In genomic region chr21:37563641-37564340, GRCh38 we compare ENCODE assay signal across 1 cellular context.
TF ChIP-seq lines count a peak whose summit lies in the region.

No MANE protein-coding gene starts in this region.

TF ChIP-seq in K562, 482 proteins besides CTCF, POLR2A, EP300 and RAD21 (continued from another document and continues in another):
- TF ChIP-seq, protein P1, sequence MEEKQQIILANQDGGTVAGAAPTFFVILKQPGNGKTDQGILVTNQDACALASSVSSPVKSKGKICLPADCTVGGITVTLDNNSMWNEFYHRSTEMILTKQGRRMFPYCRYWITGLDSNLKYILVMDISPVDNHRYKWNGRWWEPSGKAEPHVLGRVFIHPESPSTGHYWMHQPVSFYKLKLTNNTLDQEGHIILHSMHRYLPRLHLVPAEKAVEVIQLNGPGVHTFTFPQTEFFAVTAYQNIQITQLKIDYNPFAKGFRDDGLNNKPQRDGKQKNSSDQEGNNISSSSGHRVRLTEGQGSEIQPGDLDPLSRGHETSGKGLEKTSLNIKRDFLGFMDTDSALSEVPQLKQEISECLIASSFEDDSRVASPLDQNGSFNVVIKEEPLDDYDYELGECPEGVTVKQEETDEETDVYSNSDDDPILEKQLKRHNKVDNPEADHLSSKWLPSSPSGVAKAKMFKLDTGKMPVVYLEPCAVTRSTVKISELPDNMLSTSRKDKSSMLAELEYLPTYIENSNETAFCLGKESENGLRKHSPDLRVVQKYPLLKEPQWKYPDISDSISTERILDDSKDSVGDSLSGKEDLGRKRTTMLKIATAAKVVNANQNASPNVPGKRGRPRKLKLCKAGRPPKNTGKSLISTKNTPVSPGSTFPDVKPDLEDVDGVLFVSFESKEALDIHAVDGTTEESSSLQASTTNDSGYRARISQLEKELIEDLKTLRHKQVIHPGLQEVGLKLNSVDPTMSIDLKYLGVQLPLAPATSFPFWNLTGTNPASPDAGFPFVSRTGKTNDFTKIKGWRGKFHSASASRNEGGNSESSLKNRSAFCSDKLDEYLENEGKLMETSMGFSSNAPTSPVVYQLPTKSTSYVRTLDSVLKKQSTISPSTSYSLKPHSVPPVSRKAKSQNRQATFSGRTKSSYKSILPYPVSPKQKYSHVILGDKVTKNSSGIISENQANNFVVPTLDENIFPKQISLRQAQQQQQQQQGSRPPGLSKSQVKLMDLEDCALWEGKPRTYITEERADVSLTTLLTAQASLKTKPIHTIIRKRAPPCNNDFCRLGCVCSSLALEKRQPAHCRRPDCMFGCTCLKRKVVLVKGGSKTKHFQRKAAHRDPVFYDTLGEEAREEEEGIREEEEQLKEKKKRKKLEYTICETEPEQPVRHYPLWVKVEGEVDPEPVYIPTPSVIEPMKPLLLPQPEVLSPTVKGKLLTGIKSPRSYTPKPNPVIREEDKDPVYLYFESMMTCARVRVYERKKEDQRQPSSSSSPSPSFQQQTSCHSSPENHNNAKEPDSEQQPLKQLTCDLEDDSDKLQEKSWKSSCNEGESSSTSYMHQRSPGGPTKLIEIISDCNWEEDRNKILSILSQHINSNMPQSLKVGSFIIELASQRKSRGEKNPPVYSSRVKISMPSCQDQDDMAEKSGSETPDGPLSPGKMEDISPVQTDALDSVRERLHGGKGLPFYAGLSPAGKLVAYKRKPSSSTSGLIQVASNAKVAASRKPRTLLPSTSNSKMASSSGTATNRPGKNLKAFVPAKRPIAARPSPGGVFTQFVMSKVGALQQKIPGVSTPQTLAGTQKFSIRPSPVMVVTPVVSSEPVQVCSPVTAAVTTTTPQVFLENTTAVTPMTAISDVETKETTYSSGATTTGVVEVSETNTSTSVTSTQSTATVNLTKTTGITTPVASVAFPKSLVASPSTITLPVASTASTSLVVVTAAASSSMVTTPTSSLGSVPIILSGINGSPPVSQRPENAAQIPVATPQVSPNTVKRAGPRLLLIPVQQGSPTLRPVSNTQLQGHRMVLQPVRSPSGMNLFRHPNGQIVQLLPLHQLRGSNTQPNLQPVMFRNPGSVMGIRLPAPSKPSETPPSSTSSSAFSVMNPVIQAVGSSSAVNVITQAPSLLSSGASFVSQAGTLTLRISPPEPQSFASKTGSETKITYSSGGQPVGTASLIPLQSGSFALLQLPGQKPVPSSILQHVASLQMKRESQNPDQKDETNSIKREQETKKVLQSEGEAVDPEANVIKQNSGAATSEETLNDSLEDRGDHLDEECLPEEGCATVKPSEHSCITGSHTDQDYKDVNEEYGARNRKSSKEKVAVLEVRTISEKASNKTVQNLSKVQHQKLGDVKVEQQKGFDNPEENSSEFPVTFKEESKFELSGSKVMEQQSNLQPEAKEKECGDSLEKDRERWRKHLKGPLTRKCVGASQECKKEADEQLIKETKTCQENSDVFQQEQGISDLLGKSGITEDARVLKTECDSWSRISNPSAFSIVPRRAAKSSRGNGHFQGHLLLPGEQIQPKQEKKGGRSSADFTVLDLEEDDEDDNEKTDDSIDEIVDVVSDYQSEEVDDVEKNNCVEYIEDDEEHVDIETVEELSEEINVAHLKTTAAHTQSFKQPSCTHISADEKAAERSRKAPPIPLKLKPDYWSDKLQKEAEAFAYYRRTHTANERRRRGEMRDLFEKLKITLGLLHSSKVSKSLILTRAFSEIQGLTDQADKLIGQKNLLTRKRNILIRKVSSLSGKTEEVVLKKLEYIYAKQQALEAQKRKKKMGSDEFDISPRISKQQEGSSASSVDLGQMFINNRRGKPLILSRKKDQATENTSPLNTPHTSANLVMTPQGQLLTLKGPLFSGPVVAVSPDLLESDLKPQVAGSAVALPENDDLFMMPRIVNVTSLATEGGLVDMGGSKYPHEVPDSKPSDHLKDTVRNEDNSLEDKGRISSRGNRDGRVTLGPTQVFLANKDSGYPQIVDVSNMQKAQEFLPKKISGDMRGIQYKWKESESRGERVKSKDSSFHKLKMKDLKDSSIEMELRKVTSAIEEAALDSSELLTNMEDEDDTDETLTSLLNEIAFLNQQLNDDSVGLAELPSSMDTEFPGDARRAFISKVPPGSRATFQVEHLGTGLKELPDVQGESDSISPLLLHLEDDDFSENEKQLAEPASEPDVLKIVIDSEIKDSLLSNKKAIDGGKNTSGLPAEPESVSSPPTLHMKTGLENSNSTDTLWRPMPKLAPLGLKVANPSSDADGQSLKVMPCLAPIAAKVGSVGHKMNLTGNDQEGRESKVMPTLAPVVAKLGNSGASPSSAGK (IDR thresholded peaks at IDR 0.05), result peak; percentile 97
- peak; percentile 64 for TF ChIP-seq RBM25 (IDR thresholded peaks at IDR 0.05; ENCODE audit: low read depth, low read length, severe bottlenecking)
- peak; percentile 45; the same call in 1 of the 2 replicates for TF ChIP-seq CBX5 (IDR thresholded peaks at IDR 0.05; ENCODE audit: borderline replicate concordance, low read depth)
- peak; percentile 26; the same call in 1 of the 2 replicates for TF ChIP-seq CREB3 (tag; conservative IDR thresholded peaks at IDR 0.05; ENCODE audit: low read depth)
- TF ChIP-seq, protein P2, sequence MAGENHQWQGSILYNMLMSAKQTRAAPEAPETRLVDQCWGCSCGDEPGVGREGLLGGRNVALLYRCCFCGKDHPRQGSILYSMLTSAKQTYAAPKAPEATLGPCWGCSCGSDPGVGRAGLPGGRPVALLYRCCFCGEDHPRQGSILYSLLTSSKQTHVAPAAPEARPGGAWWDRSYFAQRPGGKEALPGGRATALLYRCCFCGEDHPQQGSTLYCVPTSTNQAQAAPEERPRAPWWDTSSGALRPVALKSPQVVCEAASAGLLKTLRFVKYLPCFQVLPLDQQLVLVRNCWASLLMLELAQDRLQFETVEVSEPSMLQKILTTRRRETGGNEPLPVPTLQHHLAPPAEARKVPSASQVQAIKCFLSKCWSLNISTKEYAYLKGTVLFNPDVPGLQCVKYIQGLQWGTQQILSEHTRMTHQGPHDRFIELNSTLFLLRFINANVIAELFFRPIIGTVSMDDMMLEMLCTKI (IDR thresholded peaks at IDR 0.05; ENCODE audit: partially characterized antibody), result no peak
- TF ChIP-seq ZKSCAN1 (IDR thresholded peaks at IDR 0.05; ENCODE audit: low read depth, low read length), result no peak
- TF ChIP-seq ZNF408 (CRISPR knock-in tag; IDR thresholded peaks at IDR 0.05; ENCODE audit: low read depth), result no peak
- peak; percentile 54; the same call in 1 of the 2 replicates for TF ChIP-seq POLR2AphosphoS5 (IDR thresholded peaks at IDR 0.05; ENCODE audit: control insufficient read depth, insufficient read depth, low read depth, low read length)
- TF ChIP-seq ZNF395 (CRISPR knock-in tag; IDR thresholded peaks at IDR 0.05), result peak; percentile 68
- peak; percentile 74 for TF ChIP-seq GABPB1 (CRISPR knock-in tag; IDR thresholded peaks at IDR 0.05)
- peak; percentile 87 for TF ChIP-seq CCNT2 (IDR thresholded peaks at IDR 0.05; ENCODE audit: borderline replicate concordance, extremely low read depth, insufficient read length, low read depth, low read length)
- TF ChIP-seq SUPT5H (IDR thresholded peaks at IDR 0.05), result peak; percentile 68
- TF ChIP-seq CBFB (CRISPR knock-in tag; IDR thresholded peaks at IDR 0.05), result peak; percentile 75
- no peak for TF ChIP-seq JUNB (CRISPR knock-in tag; conservative IDR thresholded peaks at IDR 0.05)
- no peak for TF ChIP-seq TCF15 (CRISPR knock-in tag; IDR thresholded peaks at IDR 0.05)
- TF ChIP-seq NFIC (IDR thresholded peaks at IDR 0.05), result peak; percentile 42; the same call in 1 of the 2 replicates
- TF ChIP-seq RFX1 (IDR thresholded peaks at IDR 0.05), result peak; percentile 97
- TF ChIP-seq FOXP4 (CRISPR knock-in tag; IDR thresholded peaks at IDR 0.05; ENCODE audit: borderline replicate concordance), result peak; percentile 98
- peak; percentile 68 for TF ChIP-seq GTF2F1 (IDR thresholded peaks at IDR 0.05; ENCODE audit: low read depth, low read length)
- peak; percentile 73; the same call in 1 of the 2 replicates for TF ChIP-seq MTA3 (IDR thresholded peaks at IDR 0.05; ENCODE audit: borderline replicate concordance)
- TF ChIP-seq TOE1 (IDR thresholded peaks at IDR 0.05; ENCODE audit: borderline replicate concordance), result peak; percentile 99
- peak; percentile 67; the same call in 1 of the 2 replicates for TF ChIP-seq TOE1 (CRISPR knock-in tag; IDR thresholded peaks at IDR 0.05; ENCODE audit: borderline replicate concordance, low read depth)
- peak in 1 of 2 experiments; percentile 86; a peak in 2 of 4 replicates for TF ChIP-seq CSDE1 (IDR thresholded peaks at IDR 0.05)
- TF ChIP-seq NFATC3 (IDR thresholded peaks at IDR 0.05), result no peak
- TF ChIP-seq, protein P3, sequence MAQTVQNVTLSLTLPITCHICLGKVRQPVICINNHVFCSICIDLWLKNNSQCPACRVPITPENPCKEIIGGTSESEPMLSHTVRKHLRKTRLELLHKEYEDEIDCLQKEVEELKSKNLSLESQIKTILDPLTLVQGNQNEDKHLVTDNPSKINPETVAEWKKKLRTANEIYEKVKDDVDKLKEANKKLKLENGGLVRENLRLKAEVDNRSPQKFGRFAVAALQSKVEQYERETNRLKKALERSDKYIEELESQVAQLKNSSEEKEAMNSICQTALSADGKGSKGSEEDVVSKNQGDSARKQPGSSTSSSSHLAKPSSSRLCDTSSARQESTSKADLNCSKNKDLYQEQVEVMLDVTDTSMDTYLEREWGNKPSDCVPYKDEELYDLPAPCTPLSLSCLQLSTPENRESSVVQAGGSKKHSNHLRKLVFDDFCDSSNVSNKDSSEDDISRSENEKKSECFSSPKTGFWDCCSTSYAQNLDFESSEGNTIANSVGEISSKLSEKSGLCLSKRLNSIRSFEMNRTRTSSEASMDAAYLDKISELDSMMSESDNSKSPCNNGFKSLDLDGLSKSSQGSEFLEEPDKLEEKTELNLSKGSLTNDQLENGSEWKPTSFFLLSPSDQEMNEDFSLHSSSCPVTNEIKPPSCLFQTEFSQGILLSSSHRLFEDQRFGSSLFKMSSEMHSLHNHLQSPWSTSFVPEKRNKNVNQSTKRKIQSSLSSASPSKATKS (CRISPR knock-in tag; IDR thresholded peaks at IDR 0.05), result no peak
- TF ChIP-seq, protein P4, sequence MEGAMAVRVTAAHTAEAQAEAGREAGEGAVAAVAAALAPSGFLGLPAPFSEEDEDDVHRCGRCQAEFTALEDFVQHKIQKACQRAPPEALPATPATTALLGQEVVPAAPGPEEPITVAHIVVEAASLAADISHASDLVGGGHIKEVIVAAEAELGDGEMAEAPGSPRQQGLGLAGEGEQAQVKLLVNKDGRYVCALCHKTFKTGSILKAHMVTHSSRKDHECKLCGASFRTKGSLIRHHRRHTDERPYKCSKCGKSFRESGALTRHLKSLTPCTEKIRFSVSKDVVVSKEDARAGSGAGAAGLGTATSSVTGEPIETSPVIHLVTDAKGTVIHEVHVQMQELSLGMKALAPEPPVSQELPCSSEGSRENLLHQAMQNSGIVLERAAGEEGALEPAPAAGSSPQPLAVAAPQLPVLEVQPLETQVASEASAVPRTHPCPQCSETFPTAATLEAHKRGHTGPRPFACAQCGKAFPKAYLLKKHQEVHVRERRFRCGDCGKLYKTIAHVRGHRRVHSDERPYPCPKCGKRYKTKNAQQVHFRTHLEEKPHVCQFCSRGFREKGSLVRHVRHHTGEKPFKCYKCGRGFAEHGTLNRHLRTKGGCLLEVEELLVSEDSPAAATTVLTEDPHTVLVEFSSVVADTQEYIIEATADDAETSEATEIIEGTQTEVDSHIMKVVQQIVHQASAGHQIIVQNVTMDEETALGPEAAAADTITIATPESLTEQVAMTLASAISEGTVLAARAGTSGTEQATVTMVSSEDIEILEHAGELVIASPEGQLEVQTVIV (CRISPR knock-in tag; IDR thresholded peaks at IDR 0.05; ENCODE audit: borderline replicate concordance), result 0 out of 2 replicates have a peak, but pooled peaks have one; percentile 46
- TF ChIP-seq, protein P5, sequence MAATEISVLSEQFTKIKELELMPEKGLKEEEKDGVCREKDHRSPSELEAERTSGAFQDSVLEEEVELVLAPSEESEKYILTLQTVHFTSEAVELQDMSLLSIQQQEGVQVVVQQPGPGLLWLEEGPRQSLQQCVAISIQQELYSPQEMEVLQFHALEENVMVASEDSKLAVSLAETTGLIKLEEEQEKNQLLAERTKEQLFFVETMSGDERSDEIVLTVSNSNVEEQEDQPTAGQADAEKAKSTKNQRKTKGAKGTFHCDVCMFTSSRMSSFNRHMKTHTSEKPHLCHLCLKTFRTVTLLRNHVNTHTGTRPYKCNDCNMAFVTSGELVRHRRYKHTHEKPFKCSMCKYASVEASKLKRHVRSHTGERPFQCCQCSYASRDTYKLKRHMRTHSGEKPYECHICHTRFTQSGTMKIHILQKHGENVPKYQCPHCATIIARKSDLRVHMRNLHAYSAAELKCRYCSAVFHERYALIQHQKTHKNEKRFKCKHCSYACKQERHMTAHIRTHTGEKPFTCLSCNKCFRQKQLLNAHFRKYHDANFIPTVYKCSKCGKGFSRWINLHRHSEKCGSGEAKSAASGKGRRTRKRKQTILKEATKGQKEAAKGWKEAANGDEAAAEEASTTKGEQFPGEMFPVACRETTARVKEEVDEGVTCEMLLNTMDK (IDR thresholded peaks at IDR 0.05; ENCODE audit: borderline replicate concordance, insufficient read depth, low read depth, low read length, poor library complexity, severe bottlenecking), result peak; percentile 76
- no peak for TF ChIP-seq MCM5 (IDR thresholded peaks at IDR 0.05; ENCODE audit: low read depth)
- TF ChIP-seq ZC3H11A (IDR thresholded peaks at IDR 0.05; ENCODE audit: low read depth, low read length), result peak; percentile 21; the same call in 1 of the 2 replicates
